ENCODE assay signal across 24 cellular contexts in the genomic region with DNA sequence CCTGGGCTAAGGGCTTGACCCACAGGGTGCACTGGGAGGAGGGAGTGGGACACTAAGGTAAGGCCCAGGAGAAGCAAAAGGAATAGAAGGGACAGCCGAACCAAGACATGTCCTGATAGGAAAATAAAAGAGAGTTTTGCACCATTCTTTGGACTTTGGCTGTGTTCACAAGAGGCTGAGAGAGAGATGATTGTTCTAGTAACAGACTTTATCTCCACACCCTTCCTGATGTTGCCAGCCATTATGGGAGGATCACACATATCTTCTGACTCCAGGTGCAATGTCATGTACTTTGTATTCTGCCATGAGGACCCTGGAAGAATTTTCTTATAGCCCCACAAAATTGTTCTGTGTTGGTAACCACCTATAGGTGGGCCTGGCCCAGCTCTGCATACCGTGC. TPM values are rescaled to one million over a fixed set of nuclear protein-coding genes. Genes with fewer than 3 reads are reported as not detected.
"Had no signal": no experiment of that assay in that cellular context is flagged by ENCODE, and none has a peak within 500 bp of the region (broad histone marks: within the 10 kb centered on the region; RNA-seq: fewer than 3 reads in every experiment).

No MANE protein-coding gene starts in this region.

- H3K27me3 ChIP-seq: MG63, SJSA1 had no signal

- DNase-seq: IMR-90, Karpas-422, KG1, MG63, NCI-H1092, NCI-H1105 treated with DMSO at 0.1 percent for 48 hours, NCI-H1417 treated with DMSO at 0.1 percent for 48 hours, NCI-H146, NCI-H1694 treated with DMSO at 0.1 percent for 48 hours, NCI-H1930, NCI-H2081, NCI-H2171, NCI-H226, NCI-H446, NCI-H510A, NCI-H524 treated with DMSO at 0.1 percent for 48 hours, NCI-H69, NCI-H774, Right ventricle myocardium superior, RPMI8226, SIG-M5 had no signal

- H3K4me3 ChIP-seq: MG63, SJSA1, SK-N-MC had no signal

- H3K27ac ChIP-seq: SJSA1, SK-N-MC had no signal

- H3K36me3 ChIP-seq: MG63, SJSA1 had no signal

- H3K4me1 ChIP-seq: SJSA1 had no signal

- H3K9me3 ChIP-seq: MG63, SJSA1 had no signal

RNA-seq across cellular contexts. Expression of gene LSMEM1, which starts 11.4 kb away (rescaled TPM):
- total RNA-seq: HT-29, IMR-90 had no signal
